Comparison of ENCODE assay signal across 22 cellular contexts in genomic region chr4:71446479-71447081, GRCh38.
"Had no signal": no experiment of that assay in that cellular context is flagged by ENCODE, and none has a peak within 500 bp of the region (broad histone marks: within the 10 kb centered on the region; RNA-seq: fewer than 3 reads in every experiment).

No MANE protein-coding gene starts in this region.

- H3K4me1 ChIP-seq: colonic mucosa, pancreas, prostate gland, spleen, testis had no signal

- H3K27me3 Mint-ChIP-seq: naive B cell; stimulated activated naive CD8-positive, alpha-beta T cell treated with anti-CD3 and anti-CD28 coated beads, Interleukin-15, Interleukin-2, amounts not matched to agents 100 ng/mL and 50 ng/mL, for 24 hours had no signal

- ATAC-seq: esophagus mucosa; heart left ventricle; pancreas; sciatic nerve; stimulated activated memory B cell treated with anti-CD40 and anti-IgM and Interleukin-4, amounts not matched to agents 10 μg/mL and 1 μg/mL and 100 μg/mL, for 72 hours had no signal

- H3K27ac Mint-ChIP-seq: naive B cell; nephron; stimulated activated memory B cell treated with anti-CD40 and anti-IgM and Interleukin-4, amounts not matched to agents 10 μg/mL and 1 μg/mL and 100 μg/mL, for 72 hours; stimulated activated naive CD8-positive, alpha-beta T cell treated with anti-CD3 and anti-CD28 coated beads, Interleukin-15, Interleukin-2, amounts not matched to agents 100 ng/mL and 50 ng/mL, for 24 hours had no signal

- H3K36me3 ChIP-seq: colonic mucosa, heart left ventricle, pancreas, prostate gland, spleen, transverse colon had no signal

- H3K9me3 Mint-ChIP-seq: naive B cell; nephron; stimulated activated memory B cell treated with anti-CD40 and anti-IgM and Interleukin-4, amounts not matched to agents 10 μg/mL and 1 μg/mL and 100 μg/mL, for 72 hours; stimulated activated naive CD8-positive, alpha-beta T cell treated with anti-CD3 and anti-CD28 coated beads, Interleukin-15, Interleukin-2, amounts not matched to agents 100 ng/mL and 50 ng/mL, for 24 hours had no signal

- H3K27me3 ChIP-seq: colonic mucosa, heart left ventricle, pancreas, spleen, testis, transverse colon had no signal

- H3K4me3 Mint-ChIP-seq: naive B cell; nephron; stimulated activated memory B cell treated with anti-CD40 and anti-IgM and Interleukin-4, amounts not matched to agents 10 μg/mL and 1 μg/mL and 100 μg/mL, for 72 hours; stimulated activated naive CD8-positive, alpha-beta T cell treated with anti-CD3 and anti-CD28 coated beads, Interleukin-15, Interleukin-2, amounts not matched to agents 100 ng/mL and 50 ng/mL, for 24 hours had no signal

- H3K36me3 Mint-ChIP-seq: naive B cell; stimulated activated memory B cell treated with anti-CD40 and anti-IgM and Interleukin-4, amounts not matched to agents 10 μg/mL and 1 μg/mL and 100 μg/mL, for 72 hours had no signal

- DNase-seq: cerebellar nuclear complex; colonic mucosa; effector memory CD4-positive, alpha-beta T cell; hypothalamus; kidney glomerular epithelial cell; mesendoderm; naive B cell; occipital lobe; pancreas; spleen; stimulated activated CD4-positive, alpha-beta T cell treated with anti-CD3 and anti-CD28 coated beads, Interleukin-15, amount 100 ng/mL, for 24 hours; stimulated activated CD4-positive, alpha-beta T cell treated with anti-CD3 and anti-CD28 coated beads, Interleukin-1b, Interleukin-23, amount 100 ng/mL, for 48 hours; stimulated activated CD4-positive, alpha-beta T cell treated with anti-CD3 and anti-CD28 coated beads, Interleukin-4, amount 100 ng/mL, for 24 hours; testis; transverse colon had no signal

- H3K27ac ChIP-seq: colonic mucosa, pancreas, prostate gland, spleen, testis had no signal

- H3K4me3 ChIP-seq: colonic mucosa, heart left ventricle, pancreas, prostate gland, spleen, testis, transverse colon had no signal

- H3K9me3 ChIP-seq: colonic mucosa, heart left ventricle, pancreas, prostate gland, spleen, testis, transverse colon had no signal

- H3K4me1 Mint-ChIP-seq: naive B cell; stimulated activated memory B cell treated with anti-CD40 and anti-IgM and Interleukin-4, amounts not matched to agents 10 μg/mL and 1 μg/mL and 100 μg/mL, for 72 hours had no signal
